In the genomic region with DNA sequence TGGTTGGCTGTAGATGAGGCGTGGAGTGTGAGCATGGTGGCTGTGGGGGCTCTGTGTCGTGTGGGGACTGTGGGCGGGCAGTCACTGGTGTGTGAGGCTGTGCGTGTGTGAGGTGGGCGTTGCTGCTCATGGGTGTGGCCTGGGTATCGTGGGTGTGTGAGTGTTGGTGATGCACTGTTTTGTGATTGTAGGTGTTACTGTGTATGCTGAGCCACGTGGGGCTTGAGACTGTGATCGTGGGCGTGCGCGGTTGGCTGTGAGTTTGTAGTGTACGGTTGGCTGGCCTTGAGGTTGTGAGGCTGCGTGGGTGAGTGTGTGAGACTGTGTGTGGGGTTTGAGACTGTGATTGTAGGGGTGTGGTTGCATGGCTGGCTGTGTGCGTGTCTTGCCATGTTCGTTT, we compare ENCODE assay signal across 22 cellular contexts. TPM values are rescaled to one million over a fixed set of nuclear protein-coding genes. Genes with fewer than 3 reads are reported as not detected.
"Had no signal": no experiment of that assay in that cellular context is flagged by ENCODE, and none has a peak within 500 bp of the region (broad histone marks: within the 10 kb centered on the region; RNA-seq: fewer than 3 reads in every experiment).

No MANE protein-coding gene starts in this region.

- H3K27ac ChIP-seq: colonic mucosa, hepatocyte, left ventricle myocardium inferior, neutrophil, right atrium auricular region, tibial artery, upper lobe of right lung had no signal

- H3K27me3 ChIP-seq: right atrium auricular region, upper lobe of right lung had no signal

- DNase-seq: cerebellar nuclear complex; colonic mucosa; dermis blood vessel endothelial cell; endodermal cell; foreskin melanocyte; left cardiac atrium; left ventricle myocardium inferior; mesenchymal stem cell; midbrain; small intestine; stimulated activated CD4-positive, alpha-beta T cell treated with anti-CD3 and anti-CD28 coated beads, Interleukin-12 subunit alpha, Interleukin-12 subunit beta, amount 100 ng/mL, for 4 hours; stimulated activated CD4-positive, alpha-beta T cell treated with anti-CD3 and anti-CD28 coated beads, Interleukin-4, amount 100 ng/mL, for 1 hour; stimulated activated CD8-positive, alpha-beta memory T cell treated with anti-CD3 and anti-CD28 coated beads, Interleukin-4, amount 100 ng/mL, for 48 hours; tibial artery; upper lobe of right lung had no signal

- H3K4me2 ChIP-seq: hepatocyte had no signal

- H3K36me3 ChIP-seq: colonic mucosa, left ventricle myocardium inferior, neutrophil, right atrium auricular region, upper lobe of right lung had no signal

- H3K9me3 Mint-ChIP-seq: endodermal cell; nephron; stimulated activated effector memory CD8-positive, alpha-beta T cell treated with anti-CD3 and anti-CD28 coated beads, Interleukin-12 subunit alpha, Interleukin-12 subunit beta, amount 100 ng/mL, for 72 hours; stimulated activated naive CD8-positive, alpha-beta T cell treated with anti-CD3 and anti-CD28 coated beads, Interleukin-15, Interleukin-2, amounts not matched to agents 100 ng/mL and 50 ng/mL, for 24 hours had no signal

- H3K9me3 ChIP-seq: colonic mucosa, left ventricle myocardium inferior, neutrophil, right atrium auricular region, tibial artery, upper lobe of right lung had no signal

- H3K4me3 Mint-ChIP-seq: endodermal cell; nephron; stimulated activated effector memory CD8-positive, alpha-beta T cell treated with anti-CD3 and anti-CD28 coated beads, Interleukin-12 subunit alpha, Interleukin-12 subunit beta, amount 100 ng/mL, for 72 hours; stimulated activated naive CD8-positive, alpha-beta T cell treated with anti-CD3 and anti-CD28 coated beads, Interleukin-15, Interleukin-2, amounts not matched to agents 100 ng/mL and 50 ng/mL, for 24 hours had no signal

- H3K4me1 ChIP-seq: colonic mucosa, left ventricle myocardium inferior, right atrium auricular region, tibial artery, upper lobe of right lung had no signal

- H3K27ac Mint-ChIP-seq: endodermal cell; nephron; stimulated activated effector memory CD8-positive, alpha-beta T cell treated with anti-CD3 and anti-CD28 coated beads, Interleukin-12 subunit alpha, Interleukin-12 subunit beta, amount 100 ng/mL, for 72 hours; stimulated activated naive CD8-positive, alpha-beta T cell treated with anti-CD3 and anti-CD28 coated beads, Interleukin-15, Interleukin-2, amounts not matched to agents 100 ng/mL and 50 ng/mL, for 24 hours had no signal

- ATAC-seq: left cardiac atrium; stimulated activated effector memory CD8-positive, alpha-beta T cell treated with anti-CD3 and anti-CD28 coated beads, Interleukin-12 subunit alpha, Interleukin-12 subunit beta, amount 100 ng/mL, for 72 hours; upper lobe of right lung had no signal

- H3K36me3 Mint-ChIP-seq: stimulated activated effector memory CD8-positive, alpha-beta T cell treated with anti-CD3 and anti-CD28 coated beads, Interleukin-12 subunit alpha, Interleukin-12 subunit beta, amount 100 ng/mL, for 72 hours had no signal

- H3K4me3 ChIP-seq: colonic mucosa, hepatocyte, left ventricle myocardium inferior, lung, right atrium auricular region, tibial artery, upper lobe of right lung had no signal

RNA-seq across cellular contexts. Expression of gene INHBB, which starts 8.5 kb away (rescaled TPM):
- total RNA-seq: endodermal cell had no signal
